In genomic region chr15:80183886-80184285, GRCh38 we compare ENCODE assay signal across 13 cellular contexts. TPM values are rescaled to one million over a fixed set of nuclear protein-coding genes. Genes with fewer than 3 reads are reported as not detected.
DNase-seq lines count a peak whose midpoint lies in the region; ATAC-seq and TF ChIP-seq lines count a peak whose summit lies in the region.
"Had no signal": no experiment of that assay in that cellular context is flagged by ENCODE, and none has a peak within 500 bp of the region (broad histone marks: within the 10 kb centered on the region; RNA-seq: fewer than 3 reads in every experiment).

No MANE protein-coding gene starts in this region.

- H3K4me3 Mint-ChIP-seq in natural killer cell: no peak overlapping the region
- H3K4me3 Mint-ChIP-seq: memory B cell had no signal

- H3K79me2 ChIP-seq in SK-N-SH (ENCODE audit: insufficient read depth): no peaks in the 10 kb centered on the region

- H3K4me1 Mint-ChIP-seq in natural killer cell: no peaks in the 10 kb centered on the region
- H3K4me1 Mint-ChIP-seq: memory B cell had no signal

- H3K9me3 Mint-ChIP-seq in natural killer cell: no peaks in the 10 kb centered on the region
- H3K9me3 Mint-ChIP-seq: memory B cell had no signal

- TF ChIP-seq CTCF in SK-N-SH (IDR thresholded peaks at IDR 0.05): peak; percentile 27; the same call in 1 of the 2 replicates
- TF ChIP-seq CTCF in foreskin keratinocyte (conservative IDR thresholded peaks at IDR 0.05): peak; percentile 34
- TF ChIP-seq CTCF in lower lobe of right lung (IDR thresholded peaks at IDR 0.05): no peak
- no peak for TF ChIP-seq CTCF in natural killer cell (IDR thresholded peaks at IDR 0.05)

- WGBS in SK-N-SH (ENCODE audit: low lambda C conversion rate): 90% methylated on average over 6 of the region's 6 CpGs

- CTCF ChIA-PET in SK-N-SH (lab: Yijun Ruan, JAX): interaction anchor here (1.1 kb wide), 1 partner anchor 9 kb away, joined by 3 read pairs; no protein-coding TSS in a partner anchor

- H3K27me3 ChIP-seq in SK-N-SH (ENCODE audit: insufficient read depth) (no peaks in the 10 kb centered on the region), SJCRH30 (no peaks in the 10 kb centered on the region), foreskin keratinocyte (no peaks in the 10 kb centered on the region), lower lobe of right lung (ENCODE audit: low read depth) (no peaks in the 10 kb centered on the region)

- no peak overlapping the region for H3K27ac Mint-ChIP-seq in natural killer cell
- H3K27ac Mint-ChIP-seq: memory B cell had no signal

- POLR2A ChIA-PET in SK-N-SH (lab: Yijun Ruan, JAX): no interaction called here

- DNase-seq in SK-N-SH (peak; percentile 35), SJCRH30 (peak; percentile 56 to 66), foreskin keratinocyte (no peak), superior temporal gyrus (ENCODE audit: extremely low spot score) (peak; percentile 39), lower lobe of right lung (no peak), natural killer cell (no peak)
- DNase-seq: DMS79 treated with DMSO at 0.1 percent for 48 hours, NCI-H2107 had no signal

- no peak for TF ChIP-seq EP300 in SK-N-SH (IDR thresholded peaks at IDR 0.05; ENCODE audit: borderline replicate concordance in 1 of 2, low read depth in 1 of 2, low read length in 1 of 2)

- no peaks in the 10 kb centered on the region for H3K27me3 Mint-ChIP-seq in natural killer cell (ENCODE audit: low read depth in 2 of 2)
- H3K27me3 Mint-ChIP-seq: memory B cell had no signal

- H3K9me3 ChIP-seq in SK-N-SH (no peaks in the 10 kb centered on the region), SJCRH30 (replicated peaks) (no peaks in the 10 kb centered on the region), lower lobe of right lung (no peaks in the 10 kb centered on the region)
- H3K9me3 ChIP-seq: HAP-1 had no signal

- H4K20me1 ChIP-seq in SK-N-SH (ENCODE audit: insufficient read depth): no peaks in the 10 kb centered on the region

- TF ChIP-seq RAD21 in SK-N-SH (IDR thresholded peaks at IDR 0.05; ENCODE audit: low read length): no peak

- intact Hi-C loops in lower lobe of right lung (cut with DNase I): no loop called here
- intact Hi-C loops in natural killer cell (cut with micrococcal nuclease): no loop called here

- no peak overlapping the region for H2AFZ ChIP-seq in SK-N-SH (ENCODE audit: low read depth)

- H3K4me1 ChIP-seq in SK-N-SH (ENCODE audit: control insufficient read depth in 1 of 2, insufficient read depth in 2 of 2, low read depth in 1 of 2, low read length in 1 of 2) (peaks cover 0 to 6% of the 10 kb centered on the region in 2 experiments; a peak in 1 of 4 replicates), SJCRH30 (peaks cover 35% of the 10 kb centered on the region), foreskin keratinocyte (peaks cover 5% of the 10 kb centered on the region), lower lobe of right lung (peaks cover 7% of the 10 kb centered on the region)
- H3K4me1 ChIP-seq: HAP-1 had no signal

- peaks cover 18 to 56% of the 10 kb centered on the region in 2 experiments for H3K36me3 ChIP-seq in SK-N-SH (replicated peaks in 1 of 2; ENCODE audit: control insufficient read depth in 1 of 2, insufficient read depth in 2 of 2, low read length in 1 of 2)
- no peaks in the 10 kb centered on the region for H3K36me3 ChIP-seq in SJCRH30
- H3K36me3 ChIP-seq in lower lobe of right lung: peaks cover 71% of the 10 kb centered on the region

- peaks cover 1% of the 10 kb centered on the region for H3F3A ChIP-seq in SK-N-SH (replicated peaks; ENCODE audit: insufficient read depth)

- no peak overlapping the region for H3K9ac ChIP-seq in SK-N-SH
- H3K9ac ChIP-seq: KMS-11 had no signal

- H3K36me3 Mint-ChIP-seq in natural killer cell: no peaks in the 10 kb centered on the region

- H3K4me2 ChIP-seq in SK-N-SH: no peak overlapping the region
- H3K4me2 ChIP-seq: KMS-11 had no signal

- no peaks in the 10 kb centered on the region for H3K9me2 ChIP-seq in SK-N-SH

- ATAC-seq in SK-N-SH treated with all-trans-retinoic acid at 6 μM for 48 hours (no peak), foreskin keratinocyte (no peak), HG02884 (IDR thresholded peaks at IDR 0.05; ENCODE audit: unreplicated experiment) (no peak), lower lobe of right lung (no peak), natural killer cell (no peak)

- H3K4me3 ChIP-seq in SK-N-SH (ENCODE audit: low read depth in 2 of 2, low read length in 1 of 2) (no peak overlapping the region), SJCRH30 (no peak overlapping the region), lower lobe of right lung (no peak overlapping the region)
- H3K4me3 ChIP-seq: HAP-1 had no signal

- H3K27ac ChIP-seq in SK-N-SH (ENCODE audit: low read depth in 2 of 2, low read length in 1 of 2): no peak overlapping the region
- peak overlapping the region; percentile 67; the same call in 1 of the 2 replicates for H3K27ac ChIP-seq in SJCRH30
- no peak overlapping the region for H3K27ac ChIP-seq in foreskin keratinocyte
- no peak overlapping the region for H3K27ac ChIP-seq in lower lobe of right lung
- H3K27ac ChIP-seq: KMS-11 had no signal

TF ChIP-seq in SK-N-SH, 30 proteins besides CTCF, POLR2A, EP300 and RAD21:
- no peak for TF ChIP-seq RXRA (IDR thresholded peaks at IDR 0.05; ENCODE audit: borderline replicate concordance, low read depth)
- no peak for TF ChIP-seq RCOR1 (IDR thresholded peaks at IDR 0.05; ENCODE audit: low read length)
- no peak for TF ChIP-seq MEF2A (IDR thresholded peaks at IDR 0.05; ENCODE audit: borderline replicate concordance, low read depth)
- no peak for TF ChIP-seq POLR2AphosphoS5 (IDR thresholded peaks at IDR 0.05; ENCODE audit: low read depth, low read length)

TF ChIP-seq in SK-N-SH treated with all-trans-retinoic acid at 6 μM for 48 hours, 23 proteins besides CTCF, POLR2A, EP300 and RAD21:
- TF ChIP-seq CSRNP3 (CRISPR knock-in tag; IDR thresholded peaks at IDR 0.05): no peak
- no peak for TF ChIP-seq ZC3H10 (CRISPR knock-in tag; IDR thresholded peaks at IDR 0.05)

RNA-seq across cellular contexts. Expression of gene FAH, which starts 31.1 kb away (rescaled TPM):
- polyA plus RNA-seq in SK-N-SH (2012; rRNA removed): 34.9 and 36.9 TPM in 2 replicates
- polyA plus RNA-seq in SK-N-SH (2012; cell fraction: cytosol; rRNA removed): 24.4 and 27.8 TPM in 2 replicates
- 64.1 and 93.9 TPM in 2 replicates for polyA plus RNA-seq in SK-N-SH (2012; cell fraction: nucleus; rRNA removed)
- total RNA-seq in SJCRH30 (2014; rRNA removed; shearing (Covaris generic)): 19.0 and 20.6 TPM in 2 replicates
- 21.8 and 25.8 TPM in 2 replicates for total RNA-seq in foreskin keratinocyte
- 26.2 and 33.4 TPM in 2 replicates for polyA plus RNA-seq in foreskin keratinocyte
- 25.6 TPM for total RNA-seq in lower lobe of right lung
- 10 to 100 TPM; 12.4 to 14.1 (median 13.5) TPM for total RNA-seq in natural killer cell

Comparison
In these comparisons a context has a peak if more than half of its experiments do, and no peak if none do; other contexts are left out.
1. DNase-seq: peak in SK-N-SH (single experiment), SJCRH30 (2 of 2) and superior temporal gyrus (single experiment); none in foreskin keratinocyte (0 of 2), lower lobe of right lung (single experiment) and natural killer cell (single experiment).
2. CTCF ChIP-seq: peak in SK-N-SH (single experiment) and foreskin keratinocyte (single experiment); none in lower lobe of right lung (single experiment) and natural killer cell (single experiment).